In genomic region chr9:127422787-127423186, GRCh38 we compare ENCODE assay signal across 9 cellular contexts. TPM values are rescaled to one million over a fixed set of nuclear protein-coding genes. Genes with fewer than 3 reads are reported as not detected.
DNase-seq lines count a peak whose midpoint lies in the region; ATAC-seq, FAIRE-seq and TF ChIP-seq lines count a peak whose summit lies in the region.
"Had no signal": no experiment of that assay in that cellular context is flagged by ENCODE, and none has a peak within 500 bp of the region (broad histone marks: within the 10 kb centered on the region; RNA-seq: fewer than 3 reads in every experiment).

No MANE protein-coding gene starts in this region.

- no peaks in the 10 kb centered on the region for H3K27me3 ChIP-seq in RWPE2 (ENCODE audit: insufficient read depth, poor library complexity, severe bottlenecking)
- H3K27me3 ChIP-seq in fibroblast of lung (ENCODE audit: control insufficient read depth, insufficient read depth, low read length), result no peaks in the 10 kb centered on the region
- no peaks in the 10 kb centered on the region for H3K27me3 ChIP-seq in rectal smooth muscle tissue (ENCODE audit: control insufficient read depth, insufficient read depth, low read length)
- H3K27me3 ChIP-seq in adrenal gland, result no peaks in the 10 kb centered on the region

- H3K27ac ChIP-seq in RWPE2 (ENCODE audit: poor library complexity, severe bottlenecking) (peak overlapping the region; percentile 65), fibroblast of lung (ENCODE audit: insufficient read depth, low read length) (no peak overlapping the region), rectal smooth muscle tissue (ENCODE audit: low read depth, low read length) (peak overlapping the region; percentile 82), adrenal gland (no peak overlapping the region)

- H3K4me1 ChIP-seq in RWPE2 (ENCODE audit: insufficient read depth, poor library complexity, severe bottlenecking), result peaks cover 5% of the 10 kb centered on the region
- H3K4me1 ChIP-seq in fibroblast of lung (ENCODE audit: control insufficient read depth, extremely low read depth, insufficient read depth, low read length), result peaks cover 2% of the 10 kb centered on the region
- peaks cover 25% of the 10 kb centered on the region for H3K4me1 ChIP-seq in rectal smooth muscle tissue (ENCODE audit: control insufficient read depth, insufficient read depth, low read length)
- H3K4me1 ChIP-seq in adrenal gland (replicated peaks in 1 of 2), result peaks cover 18 to 44% of the 10 kb centered on the region in 2 donors

- H4K20me1 ChIP-seq in fibroblast of lung (ENCODE audit: control insufficient read depth, extremely low read depth, insufficient read depth, low read length), result no peaks in the 10 kb centered on the region

- FAIRE-seq in HTR-8/SVneo (lab: Jason Lieb, UNC), result no peak

- H3K9ac ChIP-seq in fibroblast of lung (ENCODE audit: insufficient read depth, low read length), result no peak overlapping the region
- H3K9ac ChIP-seq in rectal smooth muscle tissue (ENCODE audit: low read length), result no peak overlapping the region

- peak overlapping the region; percentile 95 for H3K4me3 ChIP-seq in GM12864 (ENCODE audit: low read depth, low read length)
- peak overlapping the region; percentile 63 for H3K4me3 ChIP-seq in RWPE2 (ENCODE audit: severe bottlenecking)
- peak overlapping the region in 3 of 4 experiments; percentile 79 to 90 (median 83) for H3K4me3 ChIP-seq in fibroblast of lung (replicated peaks in 1 of 4; ENCODE audit: control extremely low read depth in 1 of 4, insufficient read depth in 1 of 4, low read depth in 3 of 4, low read length in 4 of 4)
- peak overlapping the region; percentile 100 for H3K4me3 ChIP-seq in rectal smooth muscle tissue (ENCODE audit: low read length)
- H3K4me3 ChIP-seq in adrenal gland, result peak overlapping the region in 1 of 4 donors; percentile 63

- 45 to 74% (median 68%) methylated on average over 3 to 6 of the region's 6 CpGs for WGBS in adrenal gland, 4 donors

- no peak for TF ChIP-seq CTCF in GM12864 (IDR thresholded peaks at IDR 0.05; ENCODE audit: low read depth, low read length, missing control alignments)
- no peak for TF ChIP-seq CTCF in RWPE2 (IDR thresholded peaks at IDR 0.05; ENCODE audit: poor library complexity, severe bottlenecking)
- no peak for TF ChIP-seq CTCF in fibroblast of lung (conservative IDR thresholded peaks at IDR 0.05 in 1 of 2, IDR thresholded peaks at IDR 0.05 in 1 of 2; ENCODE audit: low read depth in 1 of 2, low read length in 2 of 2)
- no peak for TF ChIP-seq CTCF in adrenal gland (IDR thresholded peaks at IDR 0.05)

- no peaks in the 10 kb centered on the region for H3K9me3 ChIP-seq in RWPE2 (ENCODE audit: severe bottlenecking)
- H3K9me3 ChIP-seq in fibroblast of lung (ENCODE audit: control insufficient read depth, insufficient read depth, low read depth, low read length), result no peaks in the 10 kb centered on the region
- H3K9me3 ChIP-seq in adrenal gland (replicated peaks in 1 of 3), result no peaks in the 10 kb centered on the region

- ATAC-seq in RWPE2 (ENCODE audit: low read depth) (no peak), left lobe of liver (no peak)

- no peak for DNase-seq in GM12864 (ENCODE audit: low read depth)
- no peak for DNase-seq in RWPE2 (ENCODE audit: low spot score)
- DNase-seq in fibroblast of lung (ENCODE audit: low read depth in 2 of 2), result no peak
- no peak for DNase-seq in HTR-8/SVneo (ENCODE audit: insufficient read length, low spot score)
- DNase-seq in left lobe of liver (ENCODE audit: low spot score), result no peak
- no peak for DNase-seq in adrenal gland
- DNase-seq in SIG-M5 treated with dmso at 0.1 percent for 504 hours (lab: John Stamatoyannopoulos, UW; ENCODE audit: unreplicated experiment), result no peak
- DNase-seq: activated CD4-positive, alpha-beta T cell treated with anti-CD3 and anti-CD28 coated beads, Interleukin-2, amount 50 U/mL, for 1 hour had no signal

- no peak for TF ChIP-seq POLR2A in adrenal gland (IDR thresholded peaks at IDR 0.05)

- H3K36me3 ChIP-seq in RWPE2 (ENCODE audit: low read depth) (no peaks in the 10 kb centered on the region), fibroblast of lung (ENCODE audit: control insufficient read depth, insufficient read depth, low read length) (no peaks in the 10 kb centered on the region), rectal smooth muscle tissue (ENCODE audit: control insufficient read depth, insufficient read depth, low read length) (peaks cover 3% of the 10 kb centered on the region), adrenal gland (replicated peaks in 1 of 2) (no peaks in the 10 kb centered on the region)

- H2AFZ ChIP-seq in fibroblast of lung (ENCODE audit: low read length), result no peak overlapping the region

- peak overlapping the region; percentile 96 for H3K4me2 ChIP-seq in fibroblast of lung (ENCODE audit: extremely low read depth, insufficient read depth, low read length)

- intact Hi-C loops in adrenal gland (cut with DNase I), result no loop called here

- peaks cover 25% of the 10 kb centered on the region for H3K79me2 ChIP-seq in fibroblast of lung (ENCODE audit: control insufficient read depth, insufficient read depth, low read length)

RNA-seq across cellular contexts. Expression of gene ZNF79, which starts 1.4 kb away (rescaled TPM):
- total RNA-seq in fibroblast of lung, result 12.6 and 15.0 TPM in 2 replicates
- polyA plus RNA-seq in fibroblast of lung, result 4.9 and 5.3 TPM in 2 replicates
- polyA plus RNA-seq in fibroblast of lung (2012), result 4.0 and 4.5 TPM in 2 replicates
- 4.9 and 10.7 TPM in 2 replicates for polyA minus RNA-seq in fibroblast of lung (ENCODE audit: low replicate concordance)
- 4.2 TPM for total RNA-seq in left lobe of liver
- total RNA-seq in adrenal gland, result 10 to 100 TPM in 7 of 8 donors, 1 to 10 TPM in 1; 9.6 to 16.5 (median 12.0) TPM
- polyA plus RNA-seq in adrenal gland, result 1 to 10 TPM; 5.5 to 7.5 (median 6.8) TPM

RNA-seq across cellular contexts. Expression of gene SLC2A8, which starts 25.8 kb away (rescaled TPM):
- 7.2 and 11.4 TPM in 2 replicates for total RNA-seq in fibroblast of lung
- polyA plus RNA-seq in fibroblast of lung, result 4.6 and 6.3 TPM in 2 replicates
- polyA plus RNA-seq in fibroblast of lung (2012), result 6.1 and 10.7 TPM in 2 replicates
- 5.9 and 12.2 TPM in 2 replicates for polyA minus RNA-seq in fibroblast of lung (ENCODE audit: low replicate concordance)
- 26.3 TPM for total RNA-seq in left lobe of liver
- total RNA-seq in adrenal gland, result 100 to 1,000 TPM in 1 of 8 donors, 10 to 100 TPM in 7; 35.2 to 121 (median 68.6) TPM
- polyA plus RNA-seq in adrenal gland, result 10 to 100 TPM; 17.1 to 66.6 (median 54.1) TPM

RNA-seq across cellular contexts. Expression of gene RPL12, which starts 28.4 kb away (rescaled TPM):
- total RNA-seq in fibroblast of lung (1,387 and 1,751 TPM in 2 replicates), left lobe of liver (307 TPM), adrenal gland (1,000 to 10,000 TPM in 6 of 8 donors, 100 to 1,000 TPM in 2; 879 to 2,396 (median 1,368) TPM)
- polyA plus RNA-seq in fibroblast of lung (1,726 and 1,973 TPM in 2 replicates), adrenal gland (1,000 to 10,000 TPM; 1,610 to 4,212 (median 2,925) TPM)
- polyA plus RNA-seq in fibroblast of lung (2012), result 1,989 and 2,401 TPM in 2 replicates
- 418 and 420 TPM in 2 replicates for polyA minus RNA-seq in fibroblast of lung (ENCODE audit: low replicate concordance)

RNA-seq across cellular contexts. Expression of gene LRSAM1, which starts 28.5 kb away (rescaled TPM):
- 10.0 and 18.0 TPM in 2 replicates for total RNA-seq in fibroblast of lung
- 6.8 and 8.6 TPM in 2 replicates for polyA plus RNA-seq in fibroblast of lung
- polyA plus RNA-seq in fibroblast of lung (2012), result 9.2 and 11.3 TPM in 2 replicates
- 11.9 and 12.2 TPM in 2 replicates for polyA minus RNA-seq in fibroblast of lung (ENCODE audit: low replicate concordance)
- total RNA-seq in left lobe of liver, result 10.9 TPM
- total RNA-seq in adrenal gland, result 10 to 100 TPM; 18.3 to 31.0 (median 29.3) TPM
- polyA plus RNA-seq in adrenal gland, result 10 to 100 TPM in 2 of 3 donors, 1 to 10 TPM in 1; 6.8 to 74.8 (median 36.8) TPM

Comparison
In these comparisons a context has a peak if more than half of its experiments do, and no peak if none do; other contexts are left out.
1. H3K27ac ChIP-seq: peak in RWPE2 (single experiment) and rectal smooth muscle tissue (single experiment); none in fibroblast of lung (single experiment) and adrenal gland (0 of 5).